In genomic region chr19:45667620-45668341, GRCh38 we compare ENCODE assay signal across 8 cellular contexts. TPM values are rescaled to one million over a fixed set of nuclear protein-coding genes. Genes with fewer than 3 reads are reported as not detected.
A peak's percentile ranks its signal among the peaks of the same experiment; 100 is the strongest.
DNase-seq lines count a peak whose midpoint lies in the region; ATAC-seq and TF ChIP-seq lines count a peak whose summit lies in the region.

A gene with protein sequence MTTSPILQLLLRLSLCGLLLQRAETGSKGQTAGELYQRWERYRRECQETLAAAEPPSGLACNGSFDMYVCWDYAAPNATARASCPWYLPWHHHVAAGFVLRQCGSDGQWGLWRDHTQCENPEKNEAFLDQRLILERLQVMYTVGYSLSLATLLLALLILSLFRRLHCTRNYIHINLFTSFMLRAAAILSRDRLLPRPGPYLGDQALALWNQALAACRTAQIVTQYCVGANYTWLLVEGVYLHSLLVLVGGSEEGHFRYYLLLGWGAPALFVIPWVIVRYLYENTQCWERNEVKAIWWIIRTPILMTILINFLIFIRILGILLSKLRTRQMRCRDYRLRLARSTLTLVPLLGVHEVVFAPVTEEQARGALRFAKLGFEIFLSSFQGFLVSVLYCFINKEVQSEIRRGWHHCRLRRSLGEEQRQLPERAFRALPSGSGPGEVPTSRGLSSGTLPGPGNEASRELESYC (plus strand): TSS chr19:45668221. CDS start chr19:45669521, 1,300 bp downstream.

- H3K9me3 Mint-ChIP-seq in WTC11 (no peaks in the 10 kb centered on the region), chondrocyte (ENCODE audit: low read depth) (no peaks in the 10 kb centered on the region), memory B cell (no peaks in the 10 kb centered on the region)
- H3K9me3 Mint-ChIP-seq in stimulated activated memory B cell treated with anti-CD40 and anti-IgM and Interleukin-4, amounts not matched to agents 10 μg/mL and 1 μg/mL and 100 μg/mL, for 72 hours, result no peaks in the 10 kb centered on the region

- H3K4me3 Mint-ChIP-seq in WTC11 (peak within 1 kb of the TSS; percentile 73), chondrocyte (ENCODE audit: unreplicated experiment) (peak within 1 kb of the TSS; percentile 76), memory B cell (peak within 1 kb of the TSS; percentile 77)
- H3K4me3 Mint-ChIP-seq in stimulated activated memory B cell treated with anti-CD40 and anti-IgM and Interleukin-4, amounts not matched to agents 10 μg/mL and 1 μg/mL and 100 μg/mL, for 72 hours, result peak within 1 kb of the TSS; percentile 75

- CTCF ChIA-PET in WTC11 (lab: Charles Lee), result interaction anchor here (0.5 to 4.8 kb wide), 9 partner anchors 10 to 764 kb away, joined by 3 to 68 read pairs (median 6); no protein-coding TSS in a partner anchor

- H3K27ac Mint-ChIP-seq in WTC11 (peak within 1 kb of the TSS; percentile 10; the same call in 1 of the 2 replicates), chondrocyte (ENCODE audit: unreplicated experiment) (peak within 1 kb of the TSS; percentile 68), memory B cell (no peak within 1 kb of the TSS)
- H3K27ac Mint-ChIP-seq in stimulated activated memory B cell treated with anti-CD40 and anti-IgM and Interleukin-4, amounts not matched to agents 10 μg/mL and 1 μg/mL and 100 μg/mL, for 72 hours, result peak within 1 kb of the TSS; percentile 56

- POLR2A ChIA-PET in WTC11 (lab: Charles Lee), result interaction anchor here (0.7 to 1.2 kb wide), 3 partner anchors 9 to 26 kb away, joined by 3 to 9 read pairs (median 3); partner anchors contain the start of gene QPCTL

- TF ChIP-seq POLR2A in GM10847 (IDR thresholded peaks at IDR 0.05; ENCODE audit: extremely low read depth, insufficient read length), result peak; percentile 70

- H3K36me3 Mint-ChIP-seq in WTC11 (no peaks in the 10 kb centered on the region), chondrocyte (ENCODE audit: low read depth) (no peaks in the 10 kb centered on the region), memory B cell (peaks cover 1% of the 10 kb centered on the region)
- no peaks in the 10 kb centered on the region for H3K36me3 Mint-ChIP-seq in stimulated activated memory B cell treated with anti-CD40 and anti-IgM and Interleukin-4, amounts not matched to agents 10 μg/mL and 1 μg/mL and 100 μg/mL, for 72 hours

- peaks cover 52% of the 10 kb centered on the region for H3K27me3 Mint-ChIP-seq in WTC11 (ENCODE audit: low read depth)
- H3K27me3 Mint-ChIP-seq in chondrocyte (ENCODE audit: low read depth), result peaks cover 9% of the 10 kb centered on the region
- H3K27me3 Mint-ChIP-seq in memory B cell, result peaks cover 28% of the 10 kb centered on the region
- peaks cover 66% of the 10 kb centered on the region for H3K27me3 Mint-ChIP-seq in stimulated activated memory B cell treated with anti-CD40 and anti-IgM and Interleukin-4, amounts not matched to agents 10 μg/mL and 1 μg/mL and 100 μg/mL, for 72 hours

- H3K4me1 Mint-ChIP-seq in WTC11 (peaks cover 23% of the 10 kb centered on the region), chondrocyte (ENCODE audit: low read depth) (peaks cover 29% of the 10 kb centered on the region), memory B cell (peaks cover 23% of the 10 kb centered on the region)
- peaks cover 34% of the 10 kb centered on the region for H3K4me1 Mint-ChIP-seq in stimulated activated memory B cell treated with anti-CD40 and anti-IgM and Interleukin-4, amounts not matched to agents 10 μg/mL and 1 μg/mL and 100 μg/mL, for 72 hours

- TF ChIP-seq CTCF in WTC11 (IDR thresholded peaks at IDR 0.05), result no peak
- no peak for TF ChIP-seq CTCF in chondrocyte (IDR thresholded peaks at IDR 0.05)

- ATAC-seq in WTC11 (peak; percentile 14), memory B cell (ENCODE audit: low read depth) (no peak), GM21360 (IDR thresholded peaks at IDR 0.05; ENCODE audit: unreplicated experiment) (no peak), HG02981 (IDR thresholded peaks at IDR 0.05; ENCODE audit: unreplicated experiment) (no peak)
- peak; percentile 51 for ATAC-seq in stimulated activated memory B cell treated with anti-CD40 and anti-IgM and Interleukin-4, amounts not matched to agents 10 μg/mL and 1 μg/mL and 100 μg/mL, for 72 hours

- DNase-seq in M059J (ENCODE audit: low read depth) (peak; percentile 75), WTC11 (ENCODE audit: low spot score) (peak; percentile 72), chondrocyte (ENCODE audit: low spot score) (no peak), memory B cell (ENCODE audit: low spot score in 2 of 2) (no peak)

TF ChIP-seq in WTC11, 78 proteins besides CTCF, POLR2A, EP300 and RAD21:
- TF ChIP-seq ZNF121 (CRISPR knock-in tag; IDR thresholded peaks at IDR 0.05), result peak; percentile 55; the same call in 1 of the 2 replicates
- TF ChIP-seq NFATC4 (CRISPR knock-in tag; IDR thresholded peaks at IDR 0.05), result no peak

RNA-seq across cellular contexts. Expression of the gene that starts here (rescaled TPM):
- total RNA-seq in M059J (2014; rRNA removed; shearing (Covaris generic)), result 0.02 and 0.32 TPM in 2 replicates
- total RNA-seq in WTC11 (2021), result 1.6 to 1.8 TPM (median 1.7 TPM) in 3 replicates
- 0.41 to 2.4 TPM (median 1.3 TPM) in 3 replicates for total RNA-seq in chondrocyte

Comparison
In these comparisons a context has a peak if more than half of its experiments do, and no peak if none do; other contexts are left out.
1. Peak in DNase-seq in M059J; RNA of the gene not detected or under 1 TPM.
2. ATAC-seq: peak in WTC11 (single experiment) and stimulated activated memory B cell treated with anti-CD40 and anti-IgM and Interleukin-4, amounts not matched to agents 10 μg/mL and 1 μg/mL and 100 μg/mL, for 72 hours (single experiment); none in memory B cell (single experiment), GM21360 (single experiment) and HG02981 (single experiment).
3. Peak in every context shown above with its lines, with median percentiles within 50 percentile points of each other: H3K4me3 Mint-ChIP-seq.